19 cellular contexts compared by ENCODE assay signal in genomic region chr1:226783202-226783601, GRCh38. TPM values are rescaled to one million over a fixed set of nuclear protein-coding genes. Genes with fewer than 3 reads are reported as not detected.
DNase-seq lines count a peak whose midpoint lies in the region; ATAC-seq lines count a peak whose summit lies in the region.
"Had no signal": no experiment of that assay in that cellular context is flagged by ENCODE, and none has a peak within 500 bp of the region (broad histone marks: within the 10 kb centered on the region; RNA-seq: fewer than 3 reads in every experiment).

No MANE protein-coding gene starts in this region.

- DNase-seq in HT1080 (ENCODE audit: low read depth) = peak; percentile 30
- peak; percentile 25 for DNase-seq in astrocyte of the hippocampus (ENCODE audit: low read depth, low spot score)
- peak; percentile 34 for DNase-seq in mesendoderm
- DNase-seq in substantia nigra (lab: John Stamatoyannopoulos, UW) = no peak
- no peak for DNase-seq in left cardiac atrium
- no peak for DNase-seq in A172 (ENCODE audit: low spot score)
- DNase-seq in HuH-7.5 (ENCODE audit: low spot score) = no peak
- DNase-seq: ACHN; CD4-positive, alpha-beta T cell; DMS79; GF-D8; GOT3; NCI-H1105 treated with DMSO at 0.1 percent for 48 hours; NCI-H187; NCI-H446 treated with DMSO at 0.1 percent for 48 hours; SHP77 had no signal

- H3K4me3 ChIP-seq in mesendoderm (ENCODE audit: low read length) = no peak overlapping the region

- H3K79me2 ChIP-seq in mesendoderm (ENCODE audit: control insufficient read depth, insufficient read depth, low read length) = no peaks in the 10 kb centered on the region

- ATAC-seq in left cardiac atrium = no peak
- no peak for ATAC-seq in GM18870 (IDR thresholded peaks at IDR 0.05; ENCODE audit: unreplicated experiment)
- ATAC-seq: Panc1 had no signal

- H3K27ac ChIP-seq in mesendoderm (ENCODE audit: low read depth, low read length) (no peak overlapping the region), substantia nigra (ENCODE audit: low read depth, low read length, poor library complexity, severe bottlenecking) (peak overlapping the region; percentile 84)
- H3K27ac ChIP-seq: KMS-11 had no signal

- no peak overlapping the region for H3K23ac ChIP-seq in mesendoderm (ENCODE audit: low read length)

- H4K8ac ChIP-seq in mesendoderm (ENCODE audit: low read depth, low read length) = no peak overlapping the region

- no peaks in the 10 kb centered on the region for H3K79me1 ChIP-seq in mesendoderm (ENCODE audit: low read length)

- H3K18ac ChIP-seq in mesendoderm (ENCODE audit: low read length) = no peak overlapping the region

- no peaks in the 10 kb centered on the region for H3K36me3 ChIP-seq in mesendoderm (ENCODE audit: control insufficient read depth, insufficient read depth, low read length)

- H3K4me2 ChIP-seq in mesendoderm (ENCODE audit: low read length) = no peak overlapping the region
- H3K4me2 ChIP-seq: KMS-11 had no signal

- no peak overlapping the region for H2BK5ac ChIP-seq in mesendoderm (ENCODE audit: low read length)

- H2BK120ac ChIP-seq in mesendoderm (ENCODE audit: low read depth, low read length) = no peak overlapping the region

- intact Hi-C loops in left cardiac atrium (cut with DNase I) = no loop called here

- no peak overlapping the region for H4K5ac ChIP-seq in mesendoderm (ENCODE audit: low read length)

- no peak overlapping the region for H3K56ac ChIP-seq in mesendoderm (ENCODE audit: low read length)

- no peak overlapping the region for H3K9ac ChIP-seq in mesendoderm (ENCODE audit: low read length)
- H3K9ac ChIP-seq: KMS-11 had no signal

- no CpG with 5 or more reads among the region's 2 CpGs for WGBS in mesendoderm (ENCODE audit: extremely low coverage, insufficient coverage, low lambda C conversion rate)

- H2BK15ac ChIP-seq in mesendoderm (replicated peaks; ENCODE audit: low read depth) = no peak overlapping the region

- H3K4ac ChIP-seq in mesendoderm (ENCODE audit: low read depth, low read length) = no peak overlapping the region

- no peak overlapping the region for H2AK5ac ChIP-seq in mesendoderm (ENCODE audit: low read length)

- peaks cover 3% of the 10 kb centered on the region for H3K4me1 ChIP-seq in mesendoderm (ENCODE audit: control insufficient read depth, low read depth, low read length)

- H3K27me3 ChIP-seq in mesendoderm (ENCODE audit: insufficient read depth, low read length, poor library complexity) = no peaks in the 10 kb centered on the region

RNA-seq across cellular contexts. Expression of gene ITPKB, which starts 44.1 kb away (rescaled TPM):
- 5.8 and 8.0 TPM in 2 replicates for total RNA-seq in HT1080 (2014; rRNA removed; shearing (Covaris generic))
- polyA plus RNA-seq in HT1080 (2015; cell fraction: cytosol; rRNA removed) = 5.5 and 7.0 TPM in 2 replicates
- polyA plus RNA-seq in HT1080 (2015; cell fraction: nucleus; rRNA removed) = 19.9 and 20.5 TPM in 2 replicates
- 4.7 TPM for polyA plus RNA-seq in mesendoderm (2013, experiment 1 of 2)
- 4.9 TPM for polyA plus RNA-seq in mesendoderm (2013, experiment 2 of 2)
- total RNA-seq in left cardiac atrium = 10 to 100 TPM; 13.8 to 18.3 TPM
- total RNA-seq in A172 (2014; rRNA removed; shearing (Covaris generic)) = 1.9 and 2.3 TPM in 2 replicates

Comparison
In these comparisons a context has a peak if more than half of its experiments do, and no peak if none do; other contexts are left out.
1. DNase-seq: peak in HT1080 (single experiment), astrocyte of the hippocampus (single experiment) and mesendoderm (single experiment); none in substantia nigra (0 of 49), left cardiac atrium (single experiment), A172 (single experiment) and HuH-7.5 (single experiment).